8 cellular contexts compared by ENCODE assay signal in the genomic region with DNA sequence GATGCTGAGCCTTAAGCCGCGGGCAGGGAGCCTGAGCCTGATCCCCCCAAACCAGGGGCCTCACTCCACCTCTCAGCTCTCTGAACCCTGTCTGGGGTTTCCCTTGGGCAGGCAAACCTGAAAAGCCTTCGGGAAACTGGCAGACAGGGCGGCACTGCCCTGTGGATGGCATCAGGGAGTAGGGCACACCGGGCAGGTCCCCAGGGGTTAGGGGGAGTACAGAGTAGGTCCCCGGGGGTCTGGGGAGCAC. TPM values are rescaled to one million over a fixed set of nuclear protein-coding genes. Genes with fewer than 3 reads are reported as not detected.
DNase-seq lines count a peak whose midpoint lies in the region; ATAC-seq, FAIRE-seq and TF ChIP-seq lines count a peak whose summit lies in the region.

No MANE protein-coding gene starts in this region.

- no peaks in the 10 kb centered on the region for H3K27me3 Mint-ChIP-seq in nephron progenitor cell (ENCODE audit: low read depth, poor library complexity)

- CTCF ChIA-PET in A549 (lab: Yijun Ruan, JAX), result interaction anchor here (1.0 to 7.0 kb wide), 3 partner anchors 11 to 28 kb away, joined by 3 to 54 read pairs (median 14); no protein-coding TSS in a partner anchor

- peak overlapping the region; percentile 84 to 89 for H3K9ac ChIP-seq in colonic mucosa (ENCODE audit: low read depth in 2 of 2, low read length in 2 of 2)

- peaks cover 4% of the 10 kb centered on the region for H3K36me3 Mint-ChIP-seq in nephron progenitor cell (ENCODE audit: low read depth)

- peak overlapping the region; percentile 30 for H3K4me3 Mint-ChIP-seq in nephron progenitor cell

- TF ChIP-seq CTCF in A549 (IDR thresholded peaks at IDR 0.05) (no peak), colonic mucosa (IDR thresholded peaks at IDR 0.05) (no peak), nephron progenitor cell (IDR thresholded peaks at IDR 0.05) (no peak)

- no peaks in the 10 kb centered on the region for H3K9me3 ChIP-seq in A549
- H3K9me3 ChIP-seq in colonic mucosa, result no peaks in the 10 kb centered on the region

- no peak for FAIRE-seq in A549 (lab: Jason Lieb, UNC)

- H3K27me3 ChIP-seq in colonic mucosa, result no peaks in the 10 kb centered on the region

- intact Hi-C loops in colonic mucosa (cut with DNase I), result no loop called here

- H3K4me2 ChIP-seq in A549, result peak overlapping the region; percentile 95

- no peak for TF ChIP-seq RAD21 in A549 (conservative IDR thresholded peaks at IDR 0.05 in 1 of 2, IDR thresholded peaks at IDR 0.05 in 1 of 2)

- H3K27ac ChIP-seq in A549, result peak overlapping the region; percentile 83 to 98
- H3K27ac ChIP-seq in colonic mucosa, result peak overlapping the region; percentile 85

- DNase-seq in A549 (ENCODE audit: low read depth in 1 of 2, low spot score in 1 of 2) (no peak), colonic mucosa (no peak), nephron progenitor cell (no peak), NCI-H226 (no peak), A172 (ENCODE audit: low spot score) (no peak), mucosa of gallbladder (ENCODE audit: low spot score) (no peak), NCI-H1694 (lab: John Stamatoyannopoulos, UW) (no peak)
- no peak for DNase-seq in Jurkat, Clone E6-1 (ENCODE audit: low read depth, low spot score)

- no peak for ATAC-seq in A549

- no peak for TF ChIP-seq POLR2A in A549 (IDR thresholded peaks at IDR 0.05; ENCODE audit: low read length)

- no peaks in the 10 kb centered on the region for H3K9me3 Mint-ChIP-seq in nephron progenitor cell

- no peak overlapping the region for H3K27ac Mint-ChIP-seq in nephron progenitor cell

- H3K4me1 ChIP-seq in A549 (peaks cover 65% of the 10 kb centered on the region), colonic mucosa (peaks cover 21% of the 10 kb centered on the region)

- peaks cover 30% of the 10 kb centered on the region for H3K4me1 Mint-ChIP-seq in nephron progenitor cell

- TF ChIP-seq EP300 in A549 (IDR thresholded peaks at IDR 0.05), result no peak

- POLR2A ChIA-PET in A549 (lab: Yijun Ruan, JAX), result no interaction called here

- 90% methylated on average over 3 of the region's 6 CpGs for WGBS in A549 (ENCODE audit: missing lambda C conversion rate)

- H3K36me3 ChIP-seq in colonic mucosa, result peaks cover 41% of the 10 kb centered on the region

- H3K4me3 ChIP-seq in A549 (peak overlapping the region; percentile 35), colonic mucosa (peak overlapping the region; percentile 30)
- peak overlapping the region; percentile 60 for H3K4me3 ChIP-seq in Jurkat, Clone E6-1 (ENCODE audit: low read length)

TF ChIP-seq in A549, 52 proteins besides CTCF, POLR2A, EP300 and RAD21:
- no peak for TF ChIP-seq CHD2 (IDR thresholded peaks at IDR 0.05; ENCODE audit: low read length, partially characterized antibody)
- TF ChIP-seq RNF2 (IDR thresholded peaks at IDR 0.05; ENCODE audit: borderline replicate concordance, low read depth), result no peak
- TF ChIP-seq HEYL (CRISPR knock-in tag; IDR thresholded peaks at IDR 0.05), result no peak
- no peak for TF ChIP-seq ZFP36 (IDR thresholded peaks at IDR 0.05; ENCODE audit: borderline replicate concordance, partially characterized antibody)
- TF ChIP-seq HDAC2 (IDR thresholded peaks at IDR 0.05), result no peak
- TF ChIP-seq KDM1A (IDR thresholded peaks at IDR 0.05; ENCODE audit: low read depth), result no peak
- TF ChIP-seq MAZ (IDR thresholded peaks at IDR 0.05; ENCODE audit: borderline replicate concordance, low read depth, low read length), result no peak
- TF ChIP-seq GATA3 (IDR thresholded peaks at IDR 0.05; ENCODE audit: borderline replicate concordance), result no peak
- TF ChIP-seq EHMT2 (IDR thresholded peaks at IDR 0.05; ENCODE audit: low read depth), result no peak
- no peak for TF ChIP-seq RFX5 (IDR thresholded peaks at IDR 0.05)
- no peak for TF ChIP-seq NPAS2 (CRISPR knock-in tag; IDR thresholded peaks at IDR 0.05; ENCODE audit: borderline replicate concordance)
- no peak for TF ChIP-seq JUNB (IDR thresholded peaks at IDR 0.05)
- no peak for TF ChIP-seq RARB (CRISPR knock-in tag; IDR thresholded peaks at IDR 0.05)
- no peak for TF ChIP-seq ZSCAN20 (CRISPR knock-in tag; IDR thresholded peaks at IDR 0.05)
- TF ChIP-seq, protein P1, sequence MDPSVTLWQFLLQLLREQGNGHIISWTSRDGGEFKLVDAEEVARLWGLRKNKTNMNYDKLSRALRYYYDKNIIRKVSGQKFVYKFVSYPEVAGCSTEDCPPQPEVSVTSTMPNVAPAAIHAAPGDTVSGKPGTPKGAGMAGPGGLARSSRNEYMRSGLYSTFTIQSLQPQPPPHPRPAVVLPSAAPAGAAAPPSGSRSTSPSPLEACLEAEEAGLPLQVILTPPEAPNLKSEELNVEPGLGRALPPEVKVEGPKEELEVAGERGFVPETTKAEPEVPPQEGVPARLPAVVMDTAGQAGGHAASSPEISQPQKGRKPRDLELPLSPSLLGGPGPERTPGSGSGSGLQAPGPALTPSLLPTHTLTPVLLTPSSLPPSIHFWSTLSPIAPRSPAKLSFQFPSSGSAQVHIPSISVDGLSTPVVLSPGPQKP (IDR thresholded peaks at IDR 0.05; ENCODE audit: low read depth, low read length), result no peak
- no peak for TF ChIP-seq HOXB5 (CRISPR knock-in tag; IDR thresholded peaks at IDR 0.05)
- TF ChIP-seq EHF (CRISPR knock-in tag; IDR thresholded peaks at IDR 0.05), result no peak
- no peak for TF ChIP-seq KDM5A (IDR thresholded peaks at IDR 0.05)
- no peak for TF ChIP-seq HOXB13 (CRISPR knock-in tag; IDR thresholded peaks at IDR 0.05; ENCODE audit: low read depth)

RNA-seq across cellular contexts. Expression of a gene that starts 9.7 kb away (rescaled TPM):
- polyA plus RNA-seq in A549 (2011; rRNA removed) (56.7 and 58.4 TPM in 2 replicates), A549 (2017; fragmentation: RNase III; extraction: RNeasy Plus Mini Kit Qiagen cat#74134 plus additional on column Dnase treatment) (38.8 to 55.4 TPM (median 48.3 TPM) in 3 replicates)
- polyA plus RNA-seq in A549 (2012; cell fraction: cytosol; rRNA removed), result 63.4 and 81.9 TPM in 2 replicates
- polyA plus RNA-seq in A549 (2012; cell fraction: nucleus; rRNA removed), result 83.4 and 134 TPM in 2 replicates
- polyA minus RNA-seq in A549 (2011; rRNA and poly(A)+ RNA removed), result 63.9 and 84.8 TPM in 2 replicates
- 94.9 TPM for polyA plus RNA-seq in Jurkat, Clone E6-1 (2012; ENCODE audit: insufficient read depth, insufficient read length)
- total RNA-seq in colonic mucosa (100 to 1,000 TPM; 358 to 589 TPM), mucosa of gallbladder (246 TPM)
- 40.4 and 53.8 TPM in 2 replicates for total RNA-seq in A172 (2014; rRNA removed; shearing (Covaris generic))

RNA-seq across cellular contexts. Expression of a gene that starts 25.8 kb away (rescaled TPM):
- polyA plus RNA-seq in A549 (2011; rRNA removed) (16.3 and 19.0 TPM in 2 replicates), A549 (2017; fragmentation: RNase III; extraction: RNeasy Plus Mini Kit Qiagen cat#74134 plus additional on column Dnase treatment) (26.7 to 32.7 TPM (median 29.6 TPM) in 3 replicates)
- polyA plus RNA-seq in A549 (2012; cell fraction: cytosol; rRNA removed), result 39.6 and 61.5 TPM in 2 replicates
- polyA plus RNA-seq in A549 (2012; cell fraction: nucleus; rRNA removed), result 66.3 and 81.5 TPM in 2 replicates
- polyA minus RNA-seq in A549 (2011; rRNA and poly(A)+ RNA removed), result 15.0 and 36.0 TPM in 2 replicates
- polyA plus RNA-seq in Jurkat, Clone E6-1 (2012; ENCODE audit: insufficient read depth, insufficient read length), result 118 TPM
- total RNA-seq in colonic mucosa (10 to 100 TPM; 74.5 to 81.5 TPM), mucosa of gallbladder (92.2 TPM)
- 54.7 and 60.4 TPM in 2 replicates for total RNA-seq in A172 (2014; rRNA removed; shearing (Covaris generic))

RNA-seq across cellular contexts. Expression of a gene that starts 54.8 kb away (rescaled TPM):
- 10.9 and 12.9 TPM in 2 replicates for polyA plus RNA-seq in A549 (2011; rRNA removed)
- 10.9 and 17.2 TPM in 2 replicates for polyA plus RNA-seq in A549 (2012; cell fraction: cytosol; rRNA removed)
- polyA plus RNA-seq in A549 (2012; cell fraction: nucleus; rRNA removed), result 13.7 and 18.2 TPM in 2 replicates
- 8.4 to 9.1 TPM (median 8.7 TPM) in 3 replicates for polyA plus RNA-seq in A549 (2017; fragmentation: RNase III; extraction: RNeasy Plus Mini Kit Qiagen cat#74134 plus additional on column Dnase treatment)
- 19.7 and 26.2 TPM in 2 replicates for polyA minus RNA-seq in A549 (2011; rRNA and poly(A)+ RNA removed)
- polyA plus RNA-seq in Jurkat, Clone E6-1 (2012; ENCODE audit: insufficient read depth, insufficient read length), result 31.1 TPM
- total RNA-seq in colonic mucosa, result 10 to 100 TPM; 40.0 to 40.5 TPM
- total RNA-seq in A172 (2014; rRNA removed; shearing (Covaris generic)), result 17.4 and 21.5 TPM in 2 replicates
- total RNA-seq in mucosa of gallbladder, result 59.0 TPM

RNA-seq across cellular contexts. Expression of a gene that starts 55.4 kb away (rescaled TPM):
- polyA plus RNA-seq in A549 (2011; rRNA removed) (0.36 and 0.70 TPM in 2 replicates), A549 (2017; fragmentation: RNase III; extraction: RNeasy Plus Mini Kit Qiagen cat#74134 plus additional on column Dnase treatment) (1.0 to 1.8 TPM (median 1.0 TPM) in 3 replicates)
- 0.29 and 0.32 TPM in 2 replicates for polyA plus RNA-seq in A549 (2012; cell fraction: cytosol; rRNA removed)
- polyA plus RNA-seq in A549 (2012; cell fraction: nucleus; rRNA removed), result 7.6 and 8.6 TPM in 2 replicates
- 0.33 and 0.44 TPM in 2 replicates for polyA minus RNA-seq in A549 (2011; rRNA and poly(A)+ RNA removed)
- polyA plus RNA-seq in Jurkat, Clone E6-1 (2012; ENCODE audit: insufficient read depth, insufficient read length), result 5.1 TPM
- total RNA-seq in colonic mucosa (1 to 10 TPM; 2.1 to 4.5 TPM), mucosa of gallbladder (11.5 TPM)
- total RNA-seq in A172 (2014; rRNA removed; shearing (Covaris generic)), result 2.7 and 2.8 TPM in 2 replicates
